1 cellular context compared by ENCODE assay signal in the genomic region with DNA sequence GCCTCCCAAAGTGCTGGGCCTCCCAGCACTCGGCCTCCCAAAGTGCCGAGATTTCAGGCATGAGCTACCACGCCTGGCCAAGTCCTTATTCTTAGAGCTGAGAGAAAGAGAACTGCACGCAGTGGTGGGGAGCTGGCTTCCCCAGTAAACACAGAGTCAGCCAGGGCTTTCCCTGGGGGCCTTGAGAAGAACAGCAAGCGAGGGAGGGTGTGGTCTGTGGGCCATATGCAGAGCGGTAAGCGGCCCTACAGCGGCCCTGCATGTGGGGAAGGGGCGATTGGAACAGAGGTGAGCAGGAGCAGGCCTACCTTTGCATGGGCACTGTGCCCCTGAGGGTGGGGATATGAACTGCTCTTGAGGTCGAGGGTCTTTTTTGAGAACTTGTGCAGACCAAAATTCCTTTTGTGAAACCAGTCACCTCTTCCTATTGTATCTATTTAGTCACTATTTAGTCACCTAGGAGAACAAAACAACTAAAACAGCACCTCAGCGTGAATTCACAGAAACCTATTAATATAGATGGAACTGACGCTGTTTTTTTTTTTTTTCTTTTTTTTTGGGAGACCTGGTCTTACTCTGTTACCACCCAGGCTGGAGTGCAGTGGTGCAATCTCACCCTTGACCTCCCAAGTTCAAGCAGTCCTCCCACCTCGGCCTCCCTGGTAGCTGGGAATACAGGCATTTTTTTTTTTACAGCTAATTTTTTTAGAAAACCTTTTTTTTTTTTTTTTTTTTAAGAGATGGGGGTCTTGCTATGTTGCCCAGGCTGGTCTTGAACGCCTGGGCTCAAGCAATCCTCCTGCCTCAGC.
TF ChIP-seq lines count a peak whose summit lies in the region.

No MANE protein-coding gene starts in this region.

TF ChIP-seq in GM23338, 12 proteins besides CTCF, POLR2A, EP300 and RAD21 (continued from another document):
- TF ChIP-seq ZNF462 (CRISPR knock-in tag; IDR thresholded peaks at IDR 0.05) = no peak
- TF ChIP-seq NANOG (IDR thresholded peaks at IDR 0.05; ENCODE audit: borderline replicate concordance) = no peak
TF ChIP-seq in GM23338: peak in this region for 0.
